In genomic region chr6:1088441-1089001, GRCh38 we compare ENCODE assay signal across 15 cellular contexts.
A peak's percentile ranks its signal among the peaks of the same experiment; 100 is the strongest.
DNase-seq lines count a peak whose midpoint lies in the region; ATAC-seq and TF ChIP-seq lines count a peak whose summit lies in the region.
"Had no signal": no experiment of that assay in that cellular context is flagged by ENCODE, and none has a peak within 500 bp of the region (broad histone marks: within the 10 kb centered on the region; RNA-seq: fewer than 3 reads in every experiment).

No MANE protein-coding gene starts in this region.

- no peaks in the 10 kb centered on the region for H4K20me1 ChIP-seq in PC-3 (ENCODE audit: low read length)

- WGBS in esophagus squamous epithelium, 2 donors: 32 to 58% methylated on average over 5 of the region's 5 CpGs

- no peak overlapping the region for H3K9ac ChIP-seq in PC-3 (ENCODE audit: low read length)
- H3K9ac ChIP-seq: GM23248 had no signal

- peak; percentile 38 for ATAC-seq in PC-3
- peak; percentile 38 for ATAC-seq in omental fat pad (ENCODE audit: low FRiP score)
- ATAC-seq in GM21529 (IDR thresholded peaks at IDR 0.05; ENCODE audit: unreplicated experiment): no peak
- ATAC-seq: GM12878 had no signal

- TF ChIP-seq POLR2A in esophagus squamous epithelium (IDR thresholded peaks at IDR 0.05): no peak

- no peaks in the 10 kb centered on the region for H3K9me2 ChIP-seq in PC-3 (replicated peaks; ENCODE audit: low read length)

- POLR2A ChIA-PET in PC-3 (lab: Charles Lee; ENCODE audit: unreplicated experiment): no interaction called here

- no peaks in the 10 kb centered on the region for H3K4me1 ChIP-seq in PC-3 (ENCODE audit: insufficient read depth, low read length)
- H3K4me1 ChIP-seq in esophagus squamous epithelium: peaks cover 0 to 29% (median 0%) of the 10 kb centered on the region in 3 donors

- H2AFZ ChIP-seq in PC-3 (ENCODE audit: low read length): no peak overlapping the region
- H2AFZ ChIP-seq: GM23248 had no signal

- CTCF ChIA-PET in PC-3 (lab: Charles Lee): no interaction called here

- no peak overlapping the region for H3K4me2 ChIP-seq in PC-3 (ENCODE audit: low read length)

- H3K36me3 ChIP-seq in PC-3 (ENCODE audit: low read depth, low read length): no peaks in the 10 kb centered on the region
- H3K36me3 ChIP-seq in esophagus squamous epithelium: no peaks in the 10 kb centered on the region
- H3K36me3 ChIP-seq in WERI-Rb-1: no peaks in the 10 kb centered on the region

- H3K9me3 ChIP-seq in PC-3 (ENCODE audit: low read length) (no peaks in the 10 kb centered on the region), esophagus squamous epithelium (no peaks in the 10 kb centered on the region), WERI-Rb-1 (ENCODE audit: severe bottlenecking) (no peaks in the 10 kb centered on the region)

- H3K27ac ChIP-seq in PC-3 (ENCODE audit: low read length): no peak overlapping the region
- H3K27ac ChIP-seq in esophagus squamous epithelium: peak overlapping the region in 3 of 4 donors; percentile 18 to 37 (median 31)
- no peak overlapping the region for H3K27ac ChIP-seq in WERI-Rb-1
- H3K27ac ChIP-seq: GM23248, SK-N-MC had no signal

- peaks cover 79% of the 10 kb centered on the region for H3K27me3 ChIP-seq in PC-3 (ENCODE audit: low read length)
- H3K27me3 ChIP-seq in esophagus squamous epithelium: no peaks in the 10 kb centered on the region
- no peaks in the 10 kb centered on the region for H3K27me3 ChIP-seq in WERI-Rb-1 (ENCODE audit: insufficient read depth, low read depth, severe bottlenecking)

- H3F3A ChIP-seq in PC-3 (ENCODE audit: low read length, unreplicated experiment): no peaks in the 10 kb centered on the region

- peak; percentile 62 for DNase-seq in COLO829 (ENCODE audit: low spot score)
- DNase-seq in PC-3: peak; percentile 23
- no peak for DNase-seq in esophagus squamous epithelium (lab: John Stamatoyannopoulos, UW)
- no peak for DNase-seq in omental fat pad (ENCODE audit: low spot score)
- no peak for DNase-seq in WERI-Rb-1
- no peak for DNase-seq in NCI-H187 treated with DMSO at 0.1 percent for 48 hours (lab: John Stamatoyannopoulos, UW)
- no peak for DNase-seq in NCI-H1048 (lab: John Stamatoyannopoulos, UW)
- DNase-seq: Calu3, GM23248, NCI-H146, NCI-H2107, NCI-H69 had no signal

- no TSS peak for BruUV-seq in PC-3 (replicated peaks; lab: Mats Ljungman, UMichigan)

- TF ChIP-seq CTCF in PC-3 (conservative IDR thresholded peaks at IDR 0.05; ENCODE audit: low read depth, low read length): no peak
- TF ChIP-seq CTCF in esophagus squamous epithelium (IDR thresholded peaks at IDR 0.05): no peak
- no peak for TF ChIP-seq CTCF in omental fat pad (IDR thresholded peaks at IDR 0.05)
- no peak for TF ChIP-seq CTCF in WERI-Rb-1 (IDR thresholded peaks at IDR 0.05; ENCODE audit: low read depth, low read length)

- no peak overlapping the region for H3K4me3 ChIP-seq in PC-3 (ENCODE audit: low read length)
- H3K4me3 ChIP-seq in esophagus squamous epithelium: no peak overlapping the region
- no peak overlapping the region for H3K4me3 ChIP-seq in WERI-Rb-1 (ENCODE audit: low read depth, low read length)
- H3K4me3 ChIP-seq: GM12878, GM23248, SK-N-MC had no signal

- intact Hi-C loops in PC-3 (cut with micrococcal nuclease) (no loop called here), esophagus squamous epithelium (cut with DNase I) (loop anchor here (5.0 kb wide), 1 partner anchor 154 kb away; no protein-coding TSS in a partner anchor)

- H3K79me2 ChIP-seq in PC-3 (ENCODE audit: low read length): no peaks in the 10 kb centered on the region

Comparison
In these comparisons a context has a peak if more than half of its experiments do, and no peak if none do; other contexts are left out.
1. DNase-seq: peak in COLO829 (single experiment) and PC-3 (single experiment); none in esophagus squamous epithelium (single experiment), omental fat pad (single experiment), WERI-Rb-1 (single experiment), NCI-H187 treated with DMSO at 0.1 percent for 48 hours (single experiment) and NCI-H1048 (single experiment).
2. H3K27ac ChIP-seq: peak in esophagus squamous epithelium (3 of 4); none in PC-3 (single experiment) and WERI-Rb-1 (single experiment).